8 cellular contexts compared by ENCODE assay signal in the genomic region with DNA sequence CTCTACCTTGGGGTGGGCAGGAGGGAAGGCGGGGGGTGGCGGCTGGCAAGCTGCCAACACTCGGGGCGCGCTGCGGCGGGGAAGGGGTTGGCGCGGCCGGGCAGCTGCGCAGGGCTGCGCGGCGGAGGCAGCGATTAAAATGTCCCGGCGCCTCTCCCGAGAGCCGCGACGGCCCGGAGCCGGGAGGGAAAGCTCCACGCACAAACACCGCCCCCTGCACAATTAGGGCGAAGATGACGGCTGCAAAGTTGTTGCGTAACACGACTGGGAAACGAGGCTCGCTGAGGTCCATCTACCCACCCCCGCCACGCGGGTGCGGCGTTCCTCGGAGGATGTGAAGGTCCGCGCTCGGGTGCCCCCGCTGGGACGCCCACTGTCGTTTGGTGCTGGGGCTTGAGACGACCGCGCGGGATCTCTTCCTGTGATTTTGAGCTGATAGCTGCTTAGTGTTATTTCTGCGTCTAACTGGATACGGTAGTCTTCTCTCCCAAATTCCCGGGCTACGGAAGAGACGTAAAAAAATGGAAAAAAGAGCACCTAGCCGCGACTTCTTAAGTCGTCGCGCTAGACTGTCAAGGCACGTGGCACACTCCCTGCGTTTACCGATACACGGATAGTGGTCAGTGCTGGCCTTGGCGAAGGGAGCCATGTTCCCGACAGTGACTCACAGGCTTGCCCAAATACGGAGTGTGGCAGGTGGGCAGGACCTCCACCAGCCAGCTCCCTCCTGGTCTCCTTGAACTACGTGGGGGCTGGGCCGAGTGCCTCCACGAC. TPM values are rescaled to one million over a fixed set of nuclear protein-coding genes. Genes with fewer than 3 reads are reported as not detected.
DNase-seq lines count a peak whose midpoint lies in the region; ATAC-seq and TF ChIP-seq lines count a peak whose summit lies in the region.

No MANE protein-coding gene starts in this region.

- intact Hi-C loops in OCI-LY7 (cut with micrococcal nuclease; ENCODE audit: unreplicated experiment), result loop anchor here (5.0 kb wide), 1 partner anchor 298 kb away; no protein-coding TSS in a partner anchor
- intact Hi-C loops in activated T-helper 2 cell treated with anti-CD3 and anti-CD28 coated beads, Interferon-gamma antibody, Interleukin-2, Interleukin-4, amounts not matched to agents 10 μg/mL and 5 μg/mL and 100 μg/mL, durations not matched to agents 14 hours and 24 hours and 36 hours (cut with micrococcal nuclease), result loop anchor here (1.0 to 5.0 kb wide), 3 partner anchors 231 to 288 kb away; no protein-coding TSS in a partner anchor

- no peak overlapping the region for H3K27ac ChIP-seq in OCI-LY7 (ENCODE audit: low read depth, low read length, poor library complexity, severe bottlenecking)

- H3K9me3 ChIP-seq in OCI-LY7 (ENCODE audit: low read length), result no peaks in the 10 kb centered on the region

- peaks cover 44% of the 10 kb centered on the region for H3K4me1 Mint-ChIP-seq in activated T-helper 2 cell treated with anti-CD3 and anti-CD28 coated beads, Interferon-gamma antibody, Interleukin-2, Interleukin-4, amounts not matched to agents 10 μg/mL and 5 μg/mL and 100 μg/mL, durations not matched to agents 14 hours and 24 hours and 36 hours (ENCODE audit: low read depth)
- H3K4me1 Mint-ChIP-seq in naive B cell, result peaks cover 37 to 41% (median 41%) of the 10 kb centered on the region in 3 donors

- peak overlapping the region; percentile 89 for H3K4me3 Mint-ChIP-seq in activated T-helper 2 cell treated with anti-CD3 and anti-CD28 coated beads, Interferon-gamma antibody, Interleukin-2, Interleukin-4, amounts not matched to agents 10 μg/mL and 5 μg/mL and 100 μg/mL, durations not matched to agents 14 hours and 24 hours and 36 hours (ENCODE audit: low read depth)
- H3K4me3 Mint-ChIP-seq in naive B cell, result peak overlapping the region; percentile 85 to 93 (median 92)

- H3K79me2 ChIP-seq in OCI-LY7 (ENCODE audit: insufficient read depth, low read depth, low read length), result peaks cover 4% of the 10 kb centered on the region; the same call in 1 of the 2 replicates

- H2AFZ ChIP-seq in OCI-LY7 (ENCODE audit: low read length), result peak overlapping the region; percentile 68

- CTCF ChIA-PET in OCI-LY7 (lab: Charles Lee; ENCODE audit: unreplicated experiment), result interaction anchor here (0.6 to 1.4 kb wide), 4 partner anchors 64 to 510 kb away, joined by 3 to 10 read pairs (median 4); no protein-coding TSS in a partner anchor

- no peaks in the 10 kb centered on the region for H3K9me2 ChIP-seq in OCI-LY7 (ENCODE audit: insufficient read depth, low read length)

- peak; percentile 9 for ATAC-seq in HG02884 (IDR thresholded peaks at IDR 0.05; ENCODE audit: unreplicated experiment)
- ATAC-seq in naive B cell (ENCODE audit: low read depth in 2 of 2), result peak; percentile 13 to 46
- no peak for ATAC-seq in HG03378 (IDR thresholded peaks at IDR 0.05; ENCODE audit: unreplicated experiment)

- H3K27ac Mint-ChIP-seq in activated T-helper 2 cell treated with anti-CD3 and anti-CD28 coated beads, Interferon-gamma antibody, Interleukin-2, Interleukin-4, amounts not matched to agents 10 μg/mL and 5 μg/mL and 100 μg/mL, durations not matched to agents 14 hours and 24 hours and 36 hours, result peak overlapping the region; percentile 94
- H3K27ac Mint-ChIP-seq in naive B cell, result peak overlapping the region; percentile 69 to 94 (median 88)

- peaks cover 33% of the 10 kb centered on the region for H3K36me3 Mint-ChIP-seq in activated T-helper 2 cell treated with anti-CD3 and anti-CD28 coated beads, Interferon-gamma antibody, Interleukin-2, Interleukin-4, amounts not matched to agents 10 μg/mL and 5 μg/mL and 100 μg/mL, durations not matched to agents 14 hours and 24 hours and 36 hours (ENCODE audit: low read depth)
- H3K36me3 Mint-ChIP-seq in naive B cell, result no peaks in the 10 kb centered on the region

- TF ChIP-seq CTCF in OCI-LY7 (conservative IDR thresholded peaks at IDR 0.05; ENCODE audit: low read length) (no peak), fibroblast of mammary gland (conservative IDR thresholded peaks at IDR 0.05; ENCODE audit: control insufficient read depth, insufficient read depth, low read depth, low read length) (peak; percentile 0)

- POLR2A ChIA-PET in OCI-LY7 (lab: Charles Lee), result no interaction called here

- H3K4me2 ChIP-seq in OCI-LY7 (ENCODE audit: low read length), result peak overlapping the region; percentile 98

- no peaks in the 10 kb centered on the region for H3K9me3 Mint-ChIP-seq in activated T-helper 2 cell treated with anti-CD3 and anti-CD28 coated beads, Interferon-gamma antibody, Interleukin-2, Interleukin-4, amounts not matched to agents 10 μg/mL and 5 μg/mL and 100 μg/mL, durations not matched to agents 14 hours and 24 hours and 36 hours
- no peaks in the 10 kb centered on the region for H3K9me3 Mint-ChIP-seq in naive B cell

- H3K4me1 ChIP-seq in OCI-LY7 (ENCODE audit: insufficient read depth, low read length, poor library complexity, severe bottlenecking), result peaks cover 22% of the 10 kb centered on the region

- H3K36me3 ChIP-seq in OCI-LY7 (ENCODE audit: insufficient read depth, low read length), result no peaks in the 10 kb centered on the region

- H3K27me3 Mint-ChIP-seq in activated T-helper 2 cell treated with anti-CD3 and anti-CD28 coated beads, Interferon-gamma antibody, Interleukin-2, Interleukin-4, amounts not matched to agents 10 μg/mL and 5 μg/mL and 100 μg/mL, durations not matched to agents 14 hours and 24 hours and 36 hours (ENCODE audit: low read depth), result no peaks in the 10 kb centered on the region
- H3K27me3 Mint-ChIP-seq in naive B cell, result peaks cover 32 to 52% (median 42%) of the 10 kb centered on the region in 3 donors

- peak; percentile 51 for DNase-seq in OCI-LY7 (ENCODE audit: low spot score)
- peak; percentile 63 for DNase-seq in activated T-helper 2 cell treated with anti-CD3 and anti-CD28 coated beads, Interferon-gamma antibody, Interleukin-2, Interleukin-4, amounts not matched to agents 10 μg/mL and 5 μg/mL and 100 μg/mL, durations not matched to agents 14 hours and 24 hours and 36 hours (ENCODE audit: low spot score)
- peak; percentile 91 for DNase-seq in fibroblast of mammary gland (ENCODE audit: low read depth)
- peak; percentile 66 for DNase-seq in naive B cell
- DNase-seq in stimulated activated naive CD4-positive, alpha-beta T cell treated with Interleukin-2 at 50 U/mL for 16 hours (lab: John Stamatoyannopoulos, UW), result peak; percentile 32

- H4K20me1 ChIP-seq in OCI-LY7 (ENCODE audit: insufficient read depth, low read length), result peaks cover 17% of the 10 kb centered on the region; the same call in 1 of the 2 replicates

- no TSS peak for BruUV-seq in OCI-LY7 (replicated peaks; lab: Mats Ljungman, UMichigan)

- H3K4me3 ChIP-seq in GM08714 (ENCODE audit: low read length) (peak overlapping the region; percentile 83; the same call in 1 of the 2 replicates), OCI-LY7 (ENCODE audit: low read depth, low read length, poor library complexity, severe bottlenecking) (peak overlapping the region; percentile 78), fibroblast of mammary gland (ENCODE audit: control insufficient read depth, low read depth, low read length) (peak overlapping the region; percentile 66)

RNA-seq across cellular contexts. Expression of gene NFIL3, which starts 1.0 kb away (rescaled TPM):
- 6.2 and 6.3 TPM in 2 replicates for total RNA-seq in OCI-LY7 (2014; rRNA removed; shearing (Covaris generic))
- total RNA-seq in OCI-LY7 (2022), result 11.2 and 11.9 TPM in 2 replicates
- total RNA-seq in activated T-helper 2 cell treated with anti-CD3 and anti-CD28 coated beads, Interferon-gamma antibody, Interleukin-2, Interleukin-4, amounts not matched to agents 10 μg/mL and 5 μg/mL and 100 μg/mL, durations not matched to agents 14 hours and 24 hours and 36 hours, result 191 and 192 TPM in 2 replicates
- 1 to 10 TPM in 5 of 6 donors, under 1 TPM in 1; 0.91 to 4.4 (median 2.2) TPM for polyA plus RNA-seq in naive B cell (ENCODE audit: low read depth in 6 of 6)

Comparison
In these comparisons a context has a peak if more than half of its experiments do, and no peak if none do; other contexts are left out.
1. DNase-seq: peak in every context shown above with its lines; median percentile 91 in fibroblast of mammary gland; 66 in naive B cell; 63 in activated T-helper 2 cell treated with anti-CD3 and anti-CD28 coated beads, Interferon-gamma antibody, Interleukin-2, Interleukin-4, amounts not matched to agents 10 μg/mL and 5 μg/mL and 100 μg/mL, durations not matched to agents 14 hours and 24 hours and 36 hours; 51 in OCI-LY7; 32 in stimulated activated naive CD4-positive, alpha-beta T cell treated with Interleukin-2 at 50 U/mL for 16 hours.
2. RNA of gene NFIL3, which starts 1.0 kb away (total RNA-seq): 191 to 192 TPM in activated T-helper 2 cell treated with anti-CD3 and anti-CD28 coated beads, Interferon-gamma antibody, Interleukin-2, Interleukin-4, amounts not matched to agents 10 μg/mL and 5 μg/mL and 100 μg/mL, durations not matched to agents 14 hours and 24 hours and 36 hours; 6.2 to 11.9 TPM in OCI-LY7; every median in the first group is over 10 times any median in the second.
3. Peak in every context shown above with its lines, with median percentiles within 50 percentile points of each other: H3K4me3 ChIP-seq.